ENCODE assay signal across 9 cellular contexts in the genomic region with DNA sequence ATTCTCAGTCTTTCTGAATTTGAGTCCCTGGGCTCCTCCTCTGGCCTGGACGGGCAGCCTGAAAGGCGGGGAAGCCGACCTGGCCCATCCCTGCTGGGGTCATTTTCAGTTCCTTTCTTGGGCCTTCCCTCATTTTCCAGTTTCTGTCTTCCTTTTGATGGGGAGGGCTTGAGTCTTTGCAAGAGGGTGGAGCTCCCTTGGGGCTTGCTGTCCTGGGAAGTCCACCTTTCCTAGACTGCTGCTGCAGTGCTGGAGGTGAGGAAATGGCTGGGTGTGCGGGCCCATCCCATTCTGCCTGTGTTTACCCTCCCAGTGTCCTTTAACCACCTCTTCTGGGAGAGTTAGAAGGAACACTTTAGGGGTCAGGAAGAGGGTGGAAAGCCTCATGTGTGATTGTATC. TPM values are rescaled to one million over a fixed set of nuclear protein-coding genes. Genes with fewer than 3 reads are reported as not detected.
A peak's percentile ranks its signal among the peaks of the same experiment; 100 is the strongest.
DNase-seq lines count a peak whose midpoint lies in the region; ATAC-seq and TF ChIP-seq lines count a peak whose summit lies in the region.
"Had no signal": no experiment of that assay in that cellular context is flagged by ENCODE, and none has a peak within 500 bp of the region (broad histone marks: within the 10 kb centered on the region; RNA-seq: fewer than 3 reads in every experiment).

No MANE protein-coding gene starts in this region.

- no peak overlapping the region for H3K27ac ChIP-seq in smooth muscle cell (ENCODE audit: low read depth)

- H3K27me3 ChIP-seq in smooth muscle cell (ENCODE audit: low read depth) = no peaks in the 10 kb centered on the region

- H3K4me3 ChIP-seq in smooth muscle cell = peak overlapping the region; percentile 67

- no peak for ATAC-seq in activated CD8-positive, alpha-beta T cell treated with anti-CD3 and anti-CD28 coated beads, Interleukin-2, amount 10 ng/mL, durations not matched to agents 7 days and 5 days

- H4K20me1 ChIP-seq in smooth muscle cell (ENCODE audit: low read depth) = no peaks in the 10 kb centered on the region

- H3K4me2 ChIP-seq in smooth muscle cell = peak overlapping the region; percentile 98

- in situ Hi-C loops in GM13976 (cut with MboI; ENCODE audit: low sequenced_read_pairs, unreplicated experiment) = no loop called here

- H3K4me1 Mint-ChIP-seq in activated CD8-positive, alpha-beta T cell treated with anti-CD3 and anti-CD28 coated beads, Interleukin-2, amount 10 ng/mL, durations not matched to agents 7 days and 5 days (ENCODE audit: low read depth) = peaks cover 2% of the 10 kb centered on the region
- H3K4me1 Mint-ChIP-seq in immature natural killer cell = peaks cover 0 to 7% of the 10 kb centered on the region in 2 donors

- DNase-seq in HPDE6-E6E7 (ENCODE audit: extremely low spot score) (peak; percentile 42), immature natural killer cell (no peak), smooth muscle cell (lab: John Stamatoyannopoulos, UW; ENCODE audit: unreplicated experiment) (no peak), T-helper 9 cell (no peak), HUDEP-2 (lab: John Stamatoyannopoulos, UW; ENCODE audit: unreplicated experiment in 76 of 76) (no peak), HEK293T (ENCODE audit: extremely low spot score) (no peak), GM13976 (ENCODE audit: low spot score) (no peak)
- DNase-seq in activated CD8-positive, alpha-beta T cell treated with anti-CD3 and anti-CD28 coated beads, Interleukin-2, amount 10 ng/mL, durations not matched to agents 7 days and 5 days = no peak
- DNase-seq: NCI-H2081 treated with DMSO at 0.1 percent for 48 hours had no signal

- H3K36me3 Mint-ChIP-seq in activated CD8-positive, alpha-beta T cell treated with anti-CD3 and anti-CD28 coated beads, Interleukin-2, amount 10 ng/mL, durations not matched to agents 7 days and 5 days (ENCODE audit: low read depth) = no peaks in the 10 kb centered on the region
- no peaks in the 10 kb centered on the region for H3K36me3 Mint-ChIP-seq in immature natural killer cell

- H3K4me1 ChIP-seq in smooth muscle cell (ENCODE audit: low read depth) = peaks cover 9% of the 10 kb centered on the region

- 52% methylated on average over 4 of the region's 4 CpGs for WGBS in smooth muscle cell (ENCODE audit: low lambda C conversion rate)

- POLR2A ChIA-PET in activated CD8-positive, alpha-beta T cell treated with anti-CD3 and anti-CD28 coated beads, Interleukin-2, amount 10 ng/mL, durations not matched to agents 7 days and 5 days (lab: Charles Lee) = interaction anchor here (0.6 kb wide), 1 partner anchor 1663 kb away, joined by 3 read pairs; no protein-coding TSS in a partner anchor
- POLR2A ChIA-PET in HEK293T (lab: Yijun Ruan, JAX) = interaction anchor here (1.0 to 1.7 kb wide), 2 partner anchors 14 to 30 kb away, joined by 4 to 5 read pairs; no protein-coding TSS in a partner anchor

- H3K27ac Mint-ChIP-seq in activated CD8-positive, alpha-beta T cell treated with anti-CD3 and anti-CD28 coated beads, Interleukin-2, amount 10 ng/mL, durations not matched to agents 7 days and 5 days = no peak overlapping the region
- peak overlapping the region in 1 of 6 donors; percentile 45 for H3K27ac Mint-ChIP-seq in immature natural killer cell

- H3K27me3 Mint-ChIP-seq in activated CD8-positive, alpha-beta T cell treated with anti-CD3 and anti-CD28 coated beads, Interleukin-2, amount 10 ng/mL, durations not matched to agents 7 days and 5 days (ENCODE audit: low read depth) = peaks cover 33% of the 10 kb centered on the region
- H3K27me3 Mint-ChIP-seq in immature natural killer cell (ENCODE audit: low read depth in 3 of 3) = peaks cover 0 to 2% (median 0%) of the 10 kb centered on the region in 3 donors

- H3F3A ChIP-seq in smooth muscle cell (ENCODE audit: low read depth) = no peaks in the 10 kb centered on the region

- H2AFZ ChIP-seq in smooth muscle cell (ENCODE audit: low read depth) = no peak overlapping the region

- CTCF ChIA-PET in activated CD8-positive, alpha-beta T cell treated with anti-CD3 and anti-CD28 coated beads, Interleukin-2, amount 10 ng/mL, durations not matched to agents 7 days and 5 days (lab: Charles Lee) = interaction anchor here (3.8 kb wide), 1 partner anchor 31 kb away, joined by 12 read pairs; no protein-coding TSS in a partner anchor
- CTCF ChIA-PET in HEK293T (lab: Yijun Ruan, JAX) = interaction anchor here (0.5 to 1.3 kb wide), 3 partner anchors 30 to 68 kb away, joined by 3 to 9 read pairs (median 3); no protein-coding TSS in a partner anchor

- H3K79me2 ChIP-seq in smooth muscle cell (ENCODE audit: low read depth) = no peaks in the 10 kb centered on the region

- TF ChIP-seq CTCF in smooth muscle cell (IDR thresholded peaks at IDR 0.05; ENCODE audit: borderline replicate concordance, insufficient read depth, poor library complexity, severe bottlenecking) = no peak
- TF ChIP-seq CTCF in GM13976 (IDR thresholded peaks at IDR 0.05; ENCODE audit: borderline replicate concordance, control extremely low read depth, extremely low read depth, insufficient read depth, missing control alignments) = no peak

- no peak overlapping the region for H3K9ac ChIP-seq in smooth muscle cell (ENCODE audit: low read depth)

- H3K9me3 ChIP-seq in smooth muscle cell (replicated peaks; ENCODE audit: low read depth) = no peaks in the 10 kb centered on the region

- peak overlapping the region; percentile 15 for H3K4me3 Mint-ChIP-seq in activated CD8-positive, alpha-beta T cell treated with anti-CD3 and anti-CD28 coated beads, Interleukin-2, amount 10 ng/mL, durations not matched to agents 7 days and 5 days
- peak overlapping the region; percentile 62 to 67 (median 64) for H3K4me3 Mint-ChIP-seq in immature natural killer cell

- H3K9me3 Mint-ChIP-seq in activated CD8-positive, alpha-beta T cell treated with anti-CD3 and anti-CD28 coated beads, Interleukin-2, amount 10 ng/mL, durations not matched to agents 7 days and 5 days (ENCODE audit: insufficient read depth) = no peaks in the 10 kb centered on the region
- no peaks in the 10 kb centered on the region for H3K9me3 Mint-ChIP-seq in immature natural killer cell

- H3K36me3 ChIP-seq in smooth muscle cell (ENCODE audit: low read depth) = no peaks in the 10 kb centered on the region

TF ChIP-seq in HEK293T, 16 proteins besides CTCF, POLR2A, EP300 and RAD21:
- TF ChIP-seq HDGF (IDR thresholded peaks at IDR 0.05; ENCODE audit: borderline replicate concordance) (no peak), TARDBP (IDR thresholded peaks at IDR 0.05) (no peak), ZNF384 (IDR thresholded peaks at IDR 0.05) (no peak), NFRKB (IDR thresholded peaks at IDR 0.05) (no peak), PKNOX1 (IDR thresholded peaks at IDR 0.05) (no peak), L3MBTL2 (conservative IDR thresholded peaks at IDR 0.05) (no peak), CTBP1 (IDR thresholded peaks at IDR 0.05; ENCODE audit: borderline replicate concordance) (no peak), SUZ12 (IDR thresholded peaks at IDR 0.05) (no peak), FOXA1 (IDR thresholded peaks at IDR 0.05) (no peak), FOXM1 (IDR thresholded peaks at IDR 0.05; ENCODE audit: borderline replicate concordance) (no peak), ELF4 (IDR thresholded peaks at IDR 0.05) (no peak), BHLHE40 (IDR thresholded peaks at IDR 0.05; ENCODE audit: borderline replicate concordance) (no peak), ARNT (IDR thresholded peaks at IDR 0.05) (no peak), LEF1 (IDR thresholded peaks at IDR 0.05; ENCODE audit: borderline replicate concordance) (no peak), SP1 (IDR thresholded peaks at IDR 0.05) (no peak), FOXK2 (IDR thresholded peaks at IDR 0.05) (no peak)

RNA-seq across cellular contexts. Expression of gene SYNC, which starts 40.4 kb away (rescaled TPM):
- not detected for total RNA-seq in activated CD8-positive, alpha-beta T cell treated with anti-CD3 and anti-CD28 coated beads, Interleukin-2, amount 10 ng/mL, durations not matched to agents 7 days and 5 days
- polyA plus RNA-seq in immature natural killer cell = not detected
- total RNA-seq in smooth muscle cell = 4.4 and 6.2 TPM in 2 replicates
- polyA plus RNA-seq in smooth muscle cell = 4.6 and 4.9 TPM in 2 replicates
